12 cellular contexts compared by ENCODE assay signal in the genomic region with DNA sequence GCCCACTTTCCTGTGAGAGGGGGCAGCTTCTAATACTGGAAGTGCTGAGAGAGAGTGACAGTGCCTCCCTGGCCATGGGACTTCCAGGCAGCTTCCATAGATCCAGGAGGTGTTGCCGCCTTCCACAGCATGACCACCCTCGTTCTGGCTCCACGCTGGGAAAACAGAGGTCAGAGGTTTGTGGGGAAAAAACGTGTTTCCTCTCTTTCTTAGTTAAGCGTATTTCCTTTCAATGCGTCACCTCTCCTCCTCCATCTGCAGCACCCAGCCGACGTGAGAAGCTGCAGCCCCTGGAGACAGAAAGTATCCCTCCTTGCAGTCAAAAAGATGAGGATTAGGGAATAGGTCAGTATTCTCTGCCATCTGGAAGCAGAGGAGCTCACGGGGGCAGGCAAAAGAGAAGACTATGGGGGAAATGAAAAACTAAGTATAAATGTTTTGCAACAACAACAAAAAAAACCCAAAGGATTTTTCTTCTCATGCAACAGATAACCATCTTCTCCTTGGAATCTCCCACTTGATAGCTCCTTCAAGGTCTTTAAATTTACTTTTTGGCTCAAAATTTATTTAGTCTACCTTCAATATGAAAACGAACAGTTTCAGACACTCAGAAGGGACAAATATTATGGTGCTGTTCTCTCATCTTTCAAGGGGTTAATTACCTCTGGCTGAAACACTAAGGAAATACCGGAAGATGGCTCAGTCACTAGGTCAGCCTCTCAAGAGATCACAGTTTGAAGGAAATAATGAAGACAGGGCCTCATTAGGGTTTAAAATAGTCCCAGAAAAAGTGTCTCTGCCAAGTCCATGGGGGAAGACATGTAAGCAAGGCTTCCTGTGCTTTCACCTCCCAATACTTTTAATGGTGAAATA. TPM values are rescaled to one million over a fixed set of nuclear protein-coding genes. Genes with fewer than 3 reads are reported as not detected.
A peak's percentile ranks its signal among the peaks of the same experiment; 100 is the strongest.
DNase-seq lines count a peak whose midpoint lies in the region; ATAC-seq and TF ChIP-seq lines count a peak whose summit lies in the region.
"Had no signal": no experiment of that assay in that cellular context is flagged by ENCODE, and none has a peak within 500 bp of the region (broad histone marks: within the 10 kb centered on the region; RNA-seq: fewer than 3 reads in every experiment).

No MANE protein-coding gene starts in this region.

- peak in 1 of 2 donors; percentile 79 for DNase-seq in cardiac muscle cell (ENCODE audit: low read depth in 1 of 2, low spot score in 1 of 2)
- DNase-seq in cardiac septum (ENCODE audit: low spot score), result no peak
- peak; percentile 76 for DNase-seq in choroid plexus epithelial cell (ENCODE audit: low read depth)
- DNase-seq in lung (ENCODE audit: low spot score), result no peak
- DNase-seq in upper lobe of right lung, result no peak
- no peak for DNase-seq in NK-92 treated with Interleukin-12 subunit alpha and Interleukin-12 subunit beta, amount 100 ng/mL, for 24 hours (lab: John Stamatoyannopoulos, UW)
- no peak for DNase-seq in activated CD4-positive, alpha-beta T cell treated with anti-CD3 and anti-CD28 coated beads, Interleukin-2, amount 50 U/mL, for 4 hours
- DNase-seq in NCI-H526 treated with DMSO at 0.1 percent for 48 hours (lab: John Stamatoyannopoulos, UW), result no peak
- DNase-seq: activated CD4-positive, alpha-beta T cell treated with anti-CD3 and anti-CD28 coated beads for 1 hour; SHP77; stimulated activated CD4-positive, alpha-beta T cell treated with anti-CD3 and anti-CD28 coated beads, Interleukin-2, amount 100 ng/mL, for 48 hours had no signal

- no peaks in the 10 kb centered on the region for H3K9me3 ChIP-seq in cardiac muscle cell (ENCODE audit: low read depth)
- no peaks in the 10 kb centered on the region for H3K9me3 ChIP-seq in lung (ENCODE audit: control insufficient read depth in 2 of 2, insufficient read depth in 1 of 2, low read length in 1 of 2)
- no peaks in the 10 kb centered on the region for H3K9me3 ChIP-seq in upper lobe of right lung
- H3K9me3 ChIP-seq: thoracic aorta had no signal

- H3K4me3 ChIP-seq in cardiac muscle cell, result no peak overlapping the region
- no peak overlapping the region for H3K4me3 ChIP-seq in choroid plexus epithelial cell (ENCODE audit: low read depth, low read length)
- no peak overlapping the region for H3K4me3 ChIP-seq in lung
- H3K4me3 ChIP-seq in upper lobe of right lung, result no peak overlapping the region
- H3K4me3 ChIP-seq: thoracic aorta had no signal

- peaks cover 12% of the 10 kb centered on the region for H3K36me3 ChIP-seq in cardiac muscle cell
- peaks cover 18 to 23% of the 10 kb centered on the region in 2 donors for H3K36me3 ChIP-seq in lung (ENCODE audit: control insufficient read depth in 2 of 2, insufficient read depth in 2 of 2, low read length in 2 of 2)
- H3K36me3 ChIP-seq in upper lobe of right lung, result peaks cover 48% of the 10 kb centered on the region

- H3K27ac ChIP-seq in cardiac muscle cell (peak overlapping the region; percentile 40), lung (ENCODE audit: low read depth in 1 of 2, low read length in 1 of 2) (peak overlapping the region; percentile 54 to 55), upper lobe of right lung (peak overlapping the region; percentile 51)
- H3K27ac ChIP-seq: thoracic aorta had no signal

- peak; percentile 17 for ATAC-seq in lung (ENCODE audit: insufficient read depth, low FRiP score)
- ATAC-seq in upper lobe of right lung, result no peak

- no peak for TF ChIP-seq CTCF in cardiac muscle cell (IDR thresholded peaks at IDR 0.05; ENCODE audit: low read depth, low read length)
- TF ChIP-seq CTCF in choroid plexus epithelial cell (conservative IDR thresholded peaks at IDR 0.05; ENCODE audit: low read depth, low read length), result no peak
- TF ChIP-seq CTCF in lung (IDR thresholded peaks at IDR 0.05; ENCODE audit: control extremely low read depth, extremely low read depth), result no peak
- TF ChIP-seq CTCF in upper lobe of right lung (IDR thresholded peaks at IDR 0.05), result no peak

- WGBS in lung, 2 donors, result 59 to 65% methylated on average over 11 of the region's 11 CpGs

- peaks cover 18% of the 10 kb centered on the region for H3K4me1 ChIP-seq in cardiac muscle cell (ENCODE audit: low read depth)
- H3K4me1 ChIP-seq in lung (ENCODE audit: control insufficient read depth in 2 of 2, insufficient read depth in 2 of 2, low read length in 2 of 2), result peaks cover 2 to 17% of the 10 kb centered on the region in 2 donors
- H3K4me1 ChIP-seq in upper lobe of right lung, result peaks cover 31% of the 10 kb centered on the region

- H3K27me3 ChIP-seq in cardiac muscle cell (no peaks in the 10 kb centered on the region), lung (ENCODE audit: control insufficient read depth, insufficient read depth) (no peaks in the 10 kb centered on the region), upper lobe of right lung (no peaks in the 10 kb centered on the region)

- intact Hi-C loops in cardiac septum (cut with DNase I), result loop anchor here (2.0 kb wide), 1 partner anchor 38 kb away; a partner anchor contains a TSS
- intact Hi-C loops in upper lobe of right lung (cut with DNase I), result no loop called here

RNA-seq across cellular contexts. Expression of a gene that starts 38.0 kb away (rescaled TPM):
- 11.6 and 21.1 TPM in 2 replicates for total RNA-seq in cardiac muscle cell
- 11.3 and 13.9 TPM in 2 replicates for polyA plus RNA-seq in cardiac muscle cell
- total RNA-seq in cardiac septum, result 27.2 TPM
- total RNA-seq in lung, result 10 to 100 TPM; 34.2 to 43.3 TPM
- polyA plus RNA-seq in lung, result 10 to 100 TPM in 1 of 2 donors, 1 to 10 TPM in 1; 7.8 to 13.5 TPM
- 41.3 TPM for total RNA-seq in upper lobe of right lung
